Comparison of ENCODE assay signal across 7 cellular contexts in genomic region chr10:43671659-43672555, GRCh38. TPM values are rescaled to one million over a fixed set of nuclear protein-coding genes. Genes with fewer than 3 reads are reported as not detected.
DNase-seq lines count a peak whose midpoint lies in the region; FAIRE-seq and TF ChIP-seq lines count a peak whose summit lies in the region.

No MANE protein-coding gene starts in this region.

- dilution Hi-C loops in endothelial cell of umbilical vein (cut with MboI; ENCODE audit: extremely low pct_ligation_motif_present, low sequenced_read_pairs) = no loop called here

- H2BK15ac ChIP-seq in mesendoderm (replicated peaks; ENCODE audit: low read depth) = no peak overlapping the region

- TF ChIP-seq POLR2A in endothelial cell of umbilical vein (IDR thresholded peaks at IDR 0.05; ENCODE audit: low read depth, low read length) = no peak

- H3K27me3 ChIP-seq in GM06990 (replicated peaks; ENCODE audit: control insufficient read depth, insufficient read depth, low read length) (no peaks in the 10 kb centered on the region; the same call in none of the 2 replicates), endothelial cell of umbilical vein (ENCODE audit: control insufficient read depth in 2 of 2, insufficient read depth in 2 of 2, low read length in 2 of 2) (peaks cover 9 to 12% of the 10 kb centered on the region in 2 experiments), mesendoderm (ENCODE audit: insufficient read depth, low read length, poor library complexity) (no peaks in the 10 kb centered on the region)

- POLR2A ChIA-PET in HEK293 (lab: Yijun Ruan, JAX) = no interaction called here
- POLR2A ChIA-PET in endothelial cell of umbilical vein (lab: Charles Lee) = no interaction called here

- H3K4ac ChIP-seq in mesendoderm (ENCODE audit: low read depth, low read length) = no peak overlapping the region

- no CpG with 5 or more reads among the region's 18 CpGs for WGBS in mesendoderm (ENCODE audit: extremely low coverage, insufficient coverage, low lambda C conversion rate)

- peak; percentile 59 for TF ChIP-seq CTCF in GM06990 (IDR thresholded peaks at IDR 0.05; ENCODE audit: insufficient read depth, low read length, poor library complexity, severe bottlenecking)
- peak; percentile 62 for TF ChIP-seq CTCF in HEK293 (tag by site-specific recombination; IDR thresholded peaks at IDR 0.05)
- peak; percentile 47 to 64 for TF ChIP-seq CTCF in endothelial cell of umbilical vein (IDR thresholded peaks at IDR 0.05; ENCODE audit: extremely low read depth in 1 of 2, insufficient read depth in 1 of 2, low read depth in 1 of 2, low read length in 2 of 2)

- H3K9me3 ChIP-seq in HEK293 (ENCODE audit: control insufficient read depth, insufficient read depth, low read depth, low read length) (no peaks in the 10 kb centered on the region), endothelial cell of umbilical vein (replicated peaks; ENCODE audit: control insufficient read depth, insufficient read depth, low read length) (no peaks in the 10 kb centered on the region)

- H3K79me2 ChIP-seq in endothelial cell of umbilical vein (ENCODE audit: control insufficient read depth, insufficient read depth, low read length) (no peaks in the 10 kb centered on the region), mesendoderm (ENCODE audit: control insufficient read depth, insufficient read depth, low read length) (no peaks in the 10 kb centered on the region)

- no peak overlapping the region for H3K18ac ChIP-seq in mesendoderm (ENCODE audit: low read length)

- no peak overlapping the region for H2AFZ ChIP-seq in endothelial cell of umbilical vein (ENCODE audit: low read depth, low read length)

- H3K4me3 ChIP-seq in GM06990 (replicated peaks; ENCODE audit: low read depth, low read length) (no peak overlapping the region), HEK293 (ENCODE audit: low read depth, low read length) (no peak overlapping the region), endothelial cell of umbilical vein (replicated peaks in 1 of 3; ENCODE audit: insufficient read depth in 1 of 3, low read depth in 1 of 3, low read length in 3 of 3) (no peak overlapping the region), mesendoderm (ENCODE audit: low read length) (no peak overlapping the region)

- H3K9ac ChIP-seq in endothelial cell of umbilical vein (replicated peaks; ENCODE audit: extremely low read depth, insufficient read depth, low read length) (no peak overlapping the region), mesendoderm (ENCODE audit: low read length) (no peak overlapping the region)

- no peak for DNase-seq in GM06990 (ENCODE audit: extremely low read depth, insufficient read length)
- DNase-seq in NCI-H1694 (lab: John Stamatoyannopoulos, UW) = peak; percentile 14
- peak; percentile 47 for DNase-seq in activated CD4-positive, alpha-beta T cell treated with anti-CD3 and anti-CD28 coated beads for 48 hours
- peak; percentile 69 for DNase-seq in endothelial cell of umbilical vein (ENCODE audit: low read depth, low spot score)
- peak; percentile 86 for DNase-seq in mesendoderm
- DNase-seq in urothelium cell line (ENCODE audit: low spot score) = peak; percentile 89

- no peak overlapping the region for H2BK5ac ChIP-seq in mesendoderm (ENCODE audit: low read length)

- H3K56ac ChIP-seq in mesendoderm (ENCODE audit: low read length) = no peak overlapping the region

- H2AK5ac ChIP-seq in mesendoderm (ENCODE audit: low read length) = no peak overlapping the region

- H4K8ac ChIP-seq in mesendoderm (ENCODE audit: low read depth, low read length) = no peak overlapping the region

- no peak overlapping the region for H4K5ac ChIP-seq in mesendoderm (ENCODE audit: low read length)

- H3K4me1 ChIP-seq in HEK293 (ENCODE audit: control insufficient read depth, insufficient read depth, low read length) = no peaks in the 10 kb centered on the region
- H3K4me1 ChIP-seq in endothelial cell of umbilical vein (ENCODE audit: control insufficient read depth, extremely low read depth, insufficient read depth, low read length) = no peaks in the 10 kb centered on the region
- H3K4me1 ChIP-seq in mesendoderm (ENCODE audit: control insufficient read depth, low read depth, low read length) = no peaks in the 10 kb centered on the region

- H3K79me1 ChIP-seq in mesendoderm (ENCODE audit: low read length) = no peaks in the 10 kb centered on the region

- no peak overlapping the region for H2BK120ac ChIP-seq in mesendoderm (ENCODE audit: low read depth, low read length)

- H3K36me3 ChIP-seq in GM06990 (ENCODE audit: control insufficient read depth, insufficient read depth, low read length) (no peaks in the 10 kb centered on the region), HEK293 (ENCODE audit: control insufficient read depth in 2 of 2, insufficient read depth in 1 of 2, low read length in 2 of 2) (no peaks in the 10 kb centered on the region), endothelial cell of umbilical vein (ENCODE audit: control insufficient read depth in 2 of 2, extremely low read depth in 1 of 2, insufficient read depth in 2 of 2, low read length in 2 of 2) (no peaks in the 10 kb centered on the region), mesendoderm (ENCODE audit: control insufficient read depth, insufficient read depth, low read length) (no peaks in the 10 kb centered on the region)

- H4K20me1 ChIP-seq in endothelial cell of umbilical vein (replicated peaks; ENCODE audit: control insufficient read depth, extremely low read depth, insufficient read depth, low read length) = no peaks in the 10 kb centered on the region

- no peaks in the 10 kb centered on the region for H3K9me1 ChIP-seq in endothelial cell of umbilical vein (replicated peaks; ENCODE audit: control insufficient read depth, extremely low read depth, insufficient read depth, low read length)

- BruUV-seq in endothelial cell of umbilical vein (replicated peaks; lab: Mats Ljungman, UMichigan) = no TSS peak

- FAIRE-seq in endothelial cell of umbilical vein (lab: Jason Lieb, UNC) (peak; percentile 95), urothelium cell line (lab: Jason Lieb, UNC) (peak; percentile 99)

- H3K4me2 ChIP-seq in endothelial cell of umbilical vein (ENCODE audit: insufficient read depth, low read length) (no peak overlapping the region), mesendoderm (ENCODE audit: low read length) (no peak overlapping the region)

- CTCF ChIA-PET in HEK293 (lab: Yijun Ruan, JAX) = interaction anchor here (0.6 to 3.5 kb wide), 7 partner anchors 11 to 1193 kb away, joined by 3 to 19 read pairs (median 5); no protein-coding TSS in a partner anchor
- CTCF ChIA-PET in endothelial cell of umbilical vein (lab: Charles Lee) = interaction anchor here (0.7 to 3.5 kb wide), 7 partner anchors 11 to 1193 kb away, joined by 3 to 62 read pairs (median 11); no protein-coding TSS in a partner anchor

- no peak overlapping the region for H3K27ac ChIP-seq in HEK293 (ENCODE audit: extremely low read depth, low read depth, low read length)
- no peak overlapping the region for H3K27ac ChIP-seq in endothelial cell of umbilical vein (ENCODE audit: insufficient read depth, low read depth, low read length)
- no peak overlapping the region for H3K27ac ChIP-seq in mesendoderm (ENCODE audit: low read depth, low read length)

- no peak overlapping the region for H3K23ac ChIP-seq in mesendoderm (ENCODE audit: low read length)

- intact Hi-C loops in endothelial cell of umbilical vein (cut with micrococcal nuclease) = loop anchor here (1.0 to 10.0 kb wide), 6 partner anchors 115 to 1303 kb away; partner anchors contain the start of gene DEPP1

TF ChIP-seq in HEK293, 187 proteins besides CTCF, POLR2A, EP300 and RAD21 (continues in another document):
- TF ChIP-seq GLIS2 (tag by site-specific recombination; IDR thresholded peaks at IDR 0.05) (no peak), ZNF48 (tag by site-specific recombination; IDR thresholded peaks at IDR 0.05) (no peak), ZNF19 (tag by site-specific recombination; IDR thresholded peaks at IDR 0.05; ENCODE audit: low read depth) (no peak), ZNF2 (tag by site-specific recombination; IDR thresholded peaks at IDR 0.05) (peak; percentile 93), SP3 (tag by site-specific recombination; IDR thresholded peaks at IDR 0.05) (no peak), ZNF514 (tag by site-specific recombination; IDR thresholded peaks at IDR 0.05) (no peak), ZNF155 (tag by site-specific recombination; IDR thresholded peaks at IDR 0.05) (no peak), ZSCAN23 (tag by site-specific recombination; IDR thresholded peaks at IDR 0.05) (no peak), SCRT2 (tag by site-specific recombination; IDR thresholded peaks at IDR 0.05) (no peak)

TF ChIP-seq in endothelial cell of umbilical vein, 7 proteins besides CTCF, POLR2A, EP300 and RAD21:
- no peak for TF ChIP-seq MAX (IDR thresholded peaks at IDR 0.05; ENCODE audit: insufficient read depth, insufficient read length)
- TF ChIP-seq POLR2AphosphoS5 (IDR thresholded peaks at IDR 0.05; ENCODE audit: insufficient read depth, low read depth, low read length) = no peak
- no peak for TF ChIP-seq EZH2 (IDR thresholded peaks at IDR 0.05; ENCODE audit: borderline replicate concordance, low read depth, low read length, severe bottlenecking)
- TF ChIP-seq GATA2 (IDR thresholded peaks at IDR 0.05; ENCODE audit: insufficient read depth, insufficient read length, low read depth, low read length) = no peak
- no peak for TF ChIP-seq JUN (IDR thresholded peaks at IDR 0.05; ENCODE audit: borderline replicate concordance, insufficient read depth, insufficient read length, low read depth)
- TF ChIP-seq MYC (IDR thresholded peaks at IDR 0.05; ENCODE audit: low read depth, low read length) = no peak
- no peak for TF ChIP-seq FOS (IDR thresholded peaks at IDR 0.05; ENCODE audit: borderline replicate concordance, insufficient read depth, low read length)

RNA-seq across cellular contexts. Expression of gene ZNF32, which starts 23.2 kb away (rescaled TPM):
- 14.4 and 14.5 TPM in 2 replicates for total RNA-seq in endothelial cell of umbilical vein
- 11.2 and 12.5 TPM in 2 replicates for polyA plus RNA-seq in endothelial cell of umbilical vein
- polyA plus RNA-seq in endothelial cell of umbilical vein (2011; cell fraction: cytosol; rRNA removed) = 21.4 and 27.3 TPM in 2 replicates
- polyA plus RNA-seq in endothelial cell of umbilical vein (2011; cell fraction: nucleus; rRNA removed) = 21.9 and 23.1 TPM in 2 replicates
- polyA plus RNA-seq in endothelial cell of umbilical vein (2012) = 20.2 and 22.7 TPM in 2 replicates
- polyA minus RNA-seq in endothelial cell of umbilical vein = 5.4 and 7.8 TPM in 2 replicates
- polyA minus RNA-seq in endothelial cell of umbilical vein (2011; cell fraction: cytosol; rRNA and poly(A)+ RNA removed) = 2.9 TPM
- polyA minus RNA-seq in endothelial cell of umbilical vein (2011; cell fraction: nucleus; rRNA and poly(A)+ RNA removed) = 4.4 and 5.0 TPM in 2 replicates
- 21.5 TPM for polyA plus RNA-seq in mesendoderm (2013, experiment 1 of 2)
- polyA plus RNA-seq in mesendoderm (2013, experiment 2 of 2) = 22.4 TPM
